8 cellular contexts compared by ENCODE assay signal in genomic region chr5:151094054-151094858, GRCh38. TPM values are rescaled to one million over a fixed set of nuclear protein-coding genes. Genes with fewer than 3 reads are reported as not detected.
A peak's percentile ranks its signal among the peaks of the same experiment; 100 is the strongest.
DNase-seq lines count a peak whose midpoint lies in the region; ATAC-seq and TF ChIP-seq lines count a peak whose summit lies in the region.

No MANE protein-coding gene starts in this region.

- ATAC-seq in GM19328 (IDR thresholded peaks at IDR 0.05; ENCODE audit: unreplicated experiment) (peak; percentile 63), HG03439 (IDR thresholded peaks at IDR 0.05; ENCODE audit: unreplicated experiment) (peak; percentile 76), esophagus mucosa (peak; percentile 14)

- peak overlapping the region; percentile 92 for H3K27ac Mint-ChIP-seq in activated CD4-positive, alpha-beta memory T cell treated with anti-CD3 and anti-CD28 coated beads for 36 hours

- peaks cover 7% of the 10 kb centered on the region for H3K36me3 Mint-ChIP-seq in activated CD4-positive, alpha-beta memory T cell treated with anti-CD3 and anti-CD28 coated beads for 36 hours

- H3K27me3 ChIP-seq in BLaER1: no peaks in the 10 kb centered on the region
- no peaks in the 10 kb centered on the region for H3K27me3 ChIP-seq in dorsolateral prefrontal cortex

- H3K4me1 ChIP-seq in BLaER1: peaks cover 68% of the 10 kb centered on the region

- POLR2A ChIA-PET in activated CD4-positive, alpha-beta memory T cell treated with anti-CD3 and anti-CD28 coated beads for 36 hours (lab: Charles Lee): interaction anchor here (0.8 to 3.2 kb wide), 9 partner anchors 8 to 26 kb away, joined by 3 to 12 read pairs (median 6); partner anchors contain the start of gene TNIP1

- H3K27me3 Mint-ChIP-seq in activated CD4-positive, alpha-beta memory T cell treated with anti-CD3 and anti-CD28 coated beads for 36 hours: no peaks in the 10 kb centered on the region

- peak overlapping the region; percentile 65 for H3K4me3 Mint-ChIP-seq in activated CD4-positive, alpha-beta memory T cell treated with anti-CD3 and anti-CD28 coated beads for 36 hours

- H3K27ac ChIP-seq in BLaER1: peak overlapping the region; percentile 65
- peak overlapping the region in 4 of 59 donors; percentile 9 to 42 (median 20) for H3K27ac ChIP-seq in dorsolateral prefrontal cortex

- H3K4me2 ChIP-seq in BLaER1: peak overlapping the region; percentile 86

- intact Hi-C loops in activated CD4-positive, alpha-beta memory T cell treated with anti-CD3 and anti-CD28 coated beads for 36 hours (cut with micrococcal nuclease): loop anchor here (1.0 kb wide), 4 partner anchors 11 to 58 kb away; no protein-coding TSS in a partner anchor
- intact Hi-C loops in dorsolateral prefrontal cortex (cut with DNase I): no loop called here

- peak overlapping the region; percentile 36; the same call in 1 of the 2 replicates for H3K9ac ChIP-seq in BLaER1

- no peak for TF ChIP-seq CTCF in dorsolateral prefrontal cortex (IDR thresholded peaks at IDR 0.05 in 54 of 56, conservative IDR thresholded peaks at IDR 0.05 in 2 of 56; ENCODE audit: low read depth in 1 of 56, partially characterized antibody in 56 of 56)

- no peaks in the 10 kb centered on the region for H3K9me3 ChIP-seq in BLaER1

- H3K4me3 ChIP-seq in BLaER1: peak overlapping the region; percentile 0; the same call in 1 of the 2 replicates
- H3K4me3 ChIP-seq in dorsolateral prefrontal cortex: no peak overlapping the region

- H3K36me3 ChIP-seq in BLaER1: no peaks in the 10 kb centered on the region

- peak; percentile 87 for DNase-seq in activated CD4-positive, alpha-beta memory T cell treated with anti-CD3 and anti-CD28 coated beads for 36 hours
- DNase-seq in stimulated activated CD4-positive, alpha-beta T cell treated with anti-CD3 and anti-CD28 coated beads, Interleukin-1b, Interleukin-23, amount 100 ng/mL, for 48 hours: peak; percentile 73
- DNase-seq in dorsolateral prefrontal cortex (no peak), DMS79 (lab: John Stamatoyannopoulos, UW) (no peak)

- H3K9me3 Mint-ChIP-seq in activated CD4-positive, alpha-beta memory T cell treated with anti-CD3 and anti-CD28 coated beads for 36 hours: no peaks in the 10 kb centered on the region

- H4K20me1 ChIP-seq in BLaER1: no peaks in the 10 kb centered on the region

- CTCF ChIA-PET in activated CD4-positive, alpha-beta memory T cell treated with anti-CD3 and anti-CD28 coated beads for 36 hours (lab: Charles Lee): interaction anchor here (0.5 to 5.4 kb wide), 12 partner anchors 10 to 92 kb away, joined by 3 to 53 read pairs (median 6); no protein-coding TSS in a partner anchor

- H3K4me1 Mint-ChIP-seq in activated CD4-positive, alpha-beta memory T cell treated with anti-CD3 and anti-CD28 coated beads for 36 hours (ENCODE audit: low read depth): peaks cover 69% of the 10 kb centered on the region

RNA-seq across cellular contexts. Expression of gene TNIP1, which starts 13.4 kb away (rescaled TPM):
- 100 to 1,000 TPM; 388 to 401 TPM for total RNA-seq in activated CD4-positive, alpha-beta memory T cell treated with anti-CD3 and anti-CD28 coated beads for 36 hours
- total RNA-seq in esophagus mucosa (71.5 TPM), dorsolateral prefrontal cortex (10 to 100 TPM; 39.3 to 76.8 (median 57.4) TPM)

Comparison
In these comparisons a context has a peak if more than half of its experiments do, and no peak if none do; other contexts are left out.
1. ATAC-seq: peak in every context shown above with its lines; median percentile 76 in HG03439; 63 in GM19328; 14 in esophagus mucosa.
2. DNase-seq: peak in activated CD4-positive, alpha-beta memory T cell treated with anti-CD3 and anti-CD28 coated beads for 36 hours (single experiment) and stimulated activated CD4-positive, alpha-beta T cell treated with anti-CD3 and anti-CD28 coated beads, Interleukin-1b, Interleukin-23, amount 100 ng/mL, for 48 hours (single experiment); none in dorsolateral prefrontal cortex (0 of 10) and DMS79 (single experiment).